Comparison of ENCODE assay signal across 13 cellular contexts in the genomic region with DNA sequence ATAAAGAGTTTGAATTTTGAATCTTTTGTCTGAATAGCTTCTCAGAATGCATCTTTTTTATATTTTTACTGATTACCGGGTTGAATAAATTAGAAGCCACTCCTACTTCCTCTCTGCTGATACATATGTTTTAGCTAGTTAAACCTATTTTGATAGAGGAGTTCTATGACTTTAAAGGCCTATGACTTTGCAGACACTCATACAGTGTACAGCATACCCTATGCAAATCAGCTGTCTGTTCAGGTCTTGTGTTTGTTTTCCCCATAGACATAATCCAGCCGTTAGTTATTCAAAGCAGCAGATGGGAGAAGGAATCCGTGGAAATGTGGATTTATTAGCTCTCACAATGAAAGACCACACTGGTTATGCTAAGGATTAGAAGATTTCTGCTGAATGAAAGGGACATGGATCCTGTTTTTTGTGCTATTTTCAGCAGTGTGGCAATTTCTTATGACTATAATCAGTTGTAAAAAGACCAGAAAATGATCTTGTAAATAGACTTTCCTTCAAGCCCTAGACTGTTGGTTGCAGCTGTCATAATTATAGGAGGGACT. TPM values are rescaled to one million over a fixed set of nuclear protein-coding genes. Genes with fewer than 3 reads are reported as not detected.
DNase-seq lines count a peak whose midpoint lies in the region.
"Had no signal": no experiment of that assay in that cellular context is flagged by ENCODE, and none has a peak within 500 bp of the region (broad histone marks: within the 10 kb centered on the region; RNA-seq: fewer than 3 reads in every experiment).

No MANE protein-coding gene starts in this region.

- peaks cover under 1% of the 10 kb centered on the region for H3K9me3 Mint-ChIP-seq in activated naive CD8-positive, alpha-beta T cell treated with anti-CD3 and anti-CD28 coated beads for 36 hours

- no peak overlapping the region for H3K4me3 Mint-ChIP-seq in activated naive CD8-positive, alpha-beta T cell treated with anti-CD3 and anti-CD28 coated beads for 36 hours
- H3K4me3 Mint-ChIP-seq: naive B cell had no signal

- H3K27me3 ChIP-seq in HAP-1 (ENCODE audit: low read depth) = no peaks in the 10 kb centered on the region
- H3K27me3 ChIP-seq: right atrium auricular region had no signal

- H3K36me3 Mint-ChIP-seq in activated naive CD8-positive, alpha-beta T cell treated with anti-CD3 and anti-CD28 coated beads for 36 hours = peaks cover 5% of the 10 kb centered on the region
- H3K36me3 Mint-ChIP-seq: naive B cell had no signal

- H3K4me1 Mint-ChIP-seq in activated naive CD8-positive, alpha-beta T cell treated with anti-CD3 and anti-CD28 coated beads for 36 hours = peaks cover 15% of the 10 kb centered on the region

- no peak overlapping the region for H3K27ac Mint-ChIP-seq in activated naive CD8-positive, alpha-beta T cell treated with anti-CD3 and anti-CD28 coated beads for 36 hours
- H3K27ac Mint-ChIP-seq: naive B cell had no signal

- H3K27me3 Mint-ChIP-seq in activated naive CD8-positive, alpha-beta T cell treated with anti-CD3 and anti-CD28 coated beads for 36 hours = peaks cover 8% of the 10 kb centered on the region
- H3K27me3 Mint-ChIP-seq: naive B cell had no signal

- in situ Hi-C loops in HAP-1 (cut with MboI; ENCODE audit: low sequenced_read_pairs) = no loop called here

- no peaks in the 10 kb centered on the region for H3K9me3 ChIP-seq in HAP-1
- H3K9me3 ChIP-seq: right atrium auricular region, thoracic aorta had no signal

- H3K4me3 ChIP-seq in HAP-1 = no peak overlapping the region
- H3K4me3 ChIP-seq: thoracic aorta had no signal

- DNase-seq in DMS 273 treated with DMSO at 0.1 percent for 48 hours (lab: John Stamatoyannopoulos, UW) (peak; percentile 65), HAP-1 (ENCODE audit: low spot score in 2 of 2) (peak; percentile 44 to 97), NCI-H774 (lab: John Stamatoyannopoulos, UW) (peak; percentile 68), epidermal melanocyte (ENCODE audit: insufficient read length, low spot score) (peak; percentile 34), hippocampal formation (lab: John Stamatoyannopoulos, UW) (no peak), AG08396 (ENCODE audit: low spot score) (no peak), HuH-7 (ENCODE audit: low spot score) (no peak)
- no peak for DNase-seq in activated naive CD8-positive, alpha-beta T cell treated with anti-CD3 and anti-CD28 coated beads for 36 hours
- DNase-seq: islet precursor cell, naive B cell, T-helper 9 cell had no signal

- H3K4me1 ChIP-seq in HAP-1 = peaks cover 50% of the 10 kb centered on the region

- no peaks in the 10 kb centered on the region for H3K36me3 ChIP-seq in HAP-1 (replicated peaks)
- H3K36me3 ChIP-seq: right atrium auricular region, thoracic aorta had no signal

RNA-seq across cellular contexts. Expression of a gene that starts 59.8 kb away (rescaled TPM):
- 10 to 100 TPM; 19.0 to 22.5 TPM for total RNA-seq in activated naive CD8-positive, alpha-beta T cell treated with anti-CD3 and anti-CD28 coated beads for 36 hours

Comparison
In these comparisons a context has a peak if more than half of its experiments do, and no peak if none do; other contexts are left out.
1. DNase-seq: peak in DMS 273 treated with DMSO at 0.1 percent for 48 hours (single experiment), HAP-1 (2 of 2), NCI-H774 (single experiment) and epidermal melanocyte (single experiment); none in hippocampal formation (0 of 2), activated naive CD8-positive, alpha-beta T cell treated with anti-CD3 and anti-CD28 coated beads for 36 hours (single experiment), AG08396 (single experiment) and HuH-7 (single experiment).